ENCODE assay signal across 1 cellular context in the genomic region with DNA sequence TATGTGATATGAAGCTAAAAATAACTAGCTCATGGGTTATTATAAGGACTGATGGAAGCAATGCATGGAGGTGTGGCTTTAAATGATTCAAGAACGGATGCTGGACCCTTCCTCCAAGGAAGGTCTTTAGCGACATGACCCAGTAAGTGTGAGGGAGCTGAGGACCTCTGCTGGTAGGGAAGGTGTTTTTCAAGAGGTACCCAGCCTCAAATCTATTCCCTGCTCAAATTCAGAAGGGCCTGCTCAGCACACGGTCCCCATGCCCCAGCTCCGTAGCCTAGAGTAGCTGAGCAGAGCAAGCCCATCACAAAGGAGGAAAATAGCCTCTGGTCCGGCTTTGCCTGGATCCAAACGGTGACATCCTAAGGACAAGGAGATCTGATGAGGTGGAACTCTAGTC.
TF ChIP-seq lines count a peak whose summit lies in the region.

No MANE protein-coding gene starts in this region.

TF ChIP-seq in H1, 55 proteins besides CTCF, POLR2A, EP300 and RAD21:
- TF ChIP-seq KDM1A (IDR thresholded peaks at IDR 0.05; ENCODE audit: borderline replicate concordance, low read length) (no peak), NRF1 (IDR thresholded peaks at IDR 0.05; ENCODE audit: low read depth, low read length) (0 out of 2 replicates have a peak, but pooled peaks have one; percentile 1), MAX (IDR thresholded peaks at IDR 0.05) (peak; percentile 74)
